In genomic region chr20:23361651-23362391, GRCh38 we compare ENCODE assay signal across 1 cellular context.
A peak's percentile ranks its signal among the peaks of the same experiment; 100 is the strongest.
TF ChIP-seq lines count a peak whose summit lies in the region.

GZF1 (plus strand) TSS chr20:23362182; CDS start chr20:23364384, 2,202 bp downstream.

TF ChIP-seq in K562, 482 proteins besides CTCF, POLR2A, EP300 and RAD21 (continued from another document and continues in another):
- TF ChIP-seq ZBTB49 (CRISPR knock-in tag; IDR thresholded peaks at IDR 0.05; ENCODE audit: borderline replicate concordance) (no peak), RBFOX2 (IDR thresholded peaks at IDR 0.05; ENCODE audit: low read depth, low read length) (peak; percentile 95), ELK3 (CRISPR knock-in tag; IDR thresholded peaks at IDR 0.05) (no peak), PPARD (CRISPR knock-in tag; IDR thresholded peaks at IDR 0.05) (no peak), ID3 (CRISPR knock-in tag; IDR thresholded peaks at IDR 0.05) (no peak), ID3 (tag; IDR thresholded peaks at IDR 0.05) (peak; percentile 75; the same call in 1 of the 2 replicates), ZNF395 (CRISPR knock-in tag; IDR thresholded peaks at IDR 0.05) (no peak), ATF2 (CRISPR knock-in tag; IDR thresholded peaks at IDR 0.05) (peak; percentile 91; the same call in 1 of the 2 replicates), MYC (IDR thresholded peaks at IDR 0.05; ENCODE audit: low read depth, low read length) (peak; percentile 91), MYC (CRISPR knock-in tag; IDR thresholded peaks at IDR 0.05; ENCODE audit: borderline replicate concordance, low read depth) (peak; percentile 64; the same call in 1 of the 2 replicates), ZBTB7A (IDR thresholded peaks at IDR 0.05; ENCODE audit: borderline replicate concordance, control insufficient read depth, low read depth, low read length) (peak; percentile 22; the same call in 1 of the 2 replicates), ZEB2 (IDR thresholded peaks at IDR 0.05) (no peak), ETV6 (IDR thresholded peaks at IDR 0.05; ENCODE audit: borderline replicate concordance in 1 of 2, low read depth in 2 of 2, low read length in 1 of 2) (no peak), ETV6 (CRISPR knock-in tag; IDR thresholded peaks at IDR 0.05; ENCODE audit: borderline replicate concordance) (no peak), LARP7 (IDR thresholded peaks at IDR 0.05) (no peak), CREB3 (tag; conservative IDR thresholded peaks at IDR 0.05; ENCODE audit: low read depth) (no peak), GATAD2B (IDR thresholded peaks at IDR 0.05; ENCODE audit: borderline replicate concordance) (0 out of 2 replicates have a peak, but pooled peaks have one; percentile 56), MYBL2 (IDR thresholded peaks at IDR 0.05; ENCODE audit: low read depth) (no peak), MYBL2 (CRISPR knock-in tag; IDR thresholded peaks at IDR 0.05; ENCODE audit: borderline replicate concordance) (no peak), PHF21A (IDR thresholded peaks at IDR 0.05; ENCODE audit: borderline replicate concordance, low read depth) (0 out of 2 replicates have a peak, but pooled peaks have one; percentile 22), BRF1 (IDR thresholded peaks at IDR 0.05; ENCODE audit: borderline replicate concordance, extremely low read depth, insufficient read length) (no peak), MCM5 (IDR thresholded peaks at IDR 0.05; ENCODE audit: low read depth) (no peak), JUN (IDR thresholded peaks at IDR 0.05; ENCODE audit: borderline replicate concordance, low read depth, low read length) (peak; percentile 90), JUN (CRISPR knock-in tag; IDR thresholded peaks at IDR 0.05; ENCODE audit: borderline replicate concordance) (0 out of 2 replicates have a peak, but pooled peaks have one; percentile 25), ARID4B (CRISPR knock-in tag; IDR thresholded peaks at IDR 0.05) (peak; percentile 89), POLR2AphosphoS5 (IDR thresholded peaks at IDR 0.05; ENCODE audit: control insufficient read depth, insufficient read depth, low read depth, low read length) (peak; percentile 73), PHF8 (IDR thresholded peaks at IDR 0.05; ENCODE audit: borderline replicate concordance, low read length) (peak; percentile 83), EZH2 (IDR thresholded peaks at IDR 0.05; ENCODE audit: borderline replicate concordance, low read depth, low read length) (no peak), YY1 (IDR thresholded peaks at IDR 0.05; ENCODE audit: borderline replicate concordance in 1 of 3, control insufficient read depth in 1 of 3, extremely low read depth in 1 of 3, insufficient read depth in 3 of 3, insufficient read length in 1 of 3, insufficient replicate concordance in 2 of 3, low read depth in 1 of 3, low read length in 2 of 3) (peak in 2 of 3 experiments; percentile 19 to 26), DACH1 (IDR thresholded peaks at IDR 0.05; ENCODE audit: partially characterized antibody) (peak; percentile 63), IRF1 (CRISPR knock-in tag; IDR thresholded peaks at IDR 0.05; ENCODE audit: borderline replicate concordance) (no peak), HES1 (IDR thresholded peaks at IDR 0.05; ENCODE audit: low read depth) (peak; percentile 55), HNRNPL (IDR thresholded peaks at IDR 0.05; ENCODE audit: low read depth, low read length) (no peak), TCFL5 (CRISPR knock-in tag; conservative IDR thresholded peaks at IDR 0.05) (no peak), GTF2F1 (IDR thresholded peaks at IDR 0.05; ENCODE audit: low read depth, low read length) (no peak), ESRRB (CRISPR knock-in tag; IDR thresholded peaks at IDR 0.05; ENCODE audit: borderline replicate concordance) (no peak), MTA3 (IDR thresholded peaks at IDR 0.05; ENCODE audit: borderline replicate concordance) (peak; percentile 89), NONO (IDR thresholded peaks at IDR 0.05; ENCODE audit: low read depth in 2 of 2, low read length in 1 of 2) (peak in 1 of 2 experiments; percentile 33; a peak in 1 of 4 replicates)
